ENCODE assay signal across 8 cellular contexts in the genomic region with DNA sequence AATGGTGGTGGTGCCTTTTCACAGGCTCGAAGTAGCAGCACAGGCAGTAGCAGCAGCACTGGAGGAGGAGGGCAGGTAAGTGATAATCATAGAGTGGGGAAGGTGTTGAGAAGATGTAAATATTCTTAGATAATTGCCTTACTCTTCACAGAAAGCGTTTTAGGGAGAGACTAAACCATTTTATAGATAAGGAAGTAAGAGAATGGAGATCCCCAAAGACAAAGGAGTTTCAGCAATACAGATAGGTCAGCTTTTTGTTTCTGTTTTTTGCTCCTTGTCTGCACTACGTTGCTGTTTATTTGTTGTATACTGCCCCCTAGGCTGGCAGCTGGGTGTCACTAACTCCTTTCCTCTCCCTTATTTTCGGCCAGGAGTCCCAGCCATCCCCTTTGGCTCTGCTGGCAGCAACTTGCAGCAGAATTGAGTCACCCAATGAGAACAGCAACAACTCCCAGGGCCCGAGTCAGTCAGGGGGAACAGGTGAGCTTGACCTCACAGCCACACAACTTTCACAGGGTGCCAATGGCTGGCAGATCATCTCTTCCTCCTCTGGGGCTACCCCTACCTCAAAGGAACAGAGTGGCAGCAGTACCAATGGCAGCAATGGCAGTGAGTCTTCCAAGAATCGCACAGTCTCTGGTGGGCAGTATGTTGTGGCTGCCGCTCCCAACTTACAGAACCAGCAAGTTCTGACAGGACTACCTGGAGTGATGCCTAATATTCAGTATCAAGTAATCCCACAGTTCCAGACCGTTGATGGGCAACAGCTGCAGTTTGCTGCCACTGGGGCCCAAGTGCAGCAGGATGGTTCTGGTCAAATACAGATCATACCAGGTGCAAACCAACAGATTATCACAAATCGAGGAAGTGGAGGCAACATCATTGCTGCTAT. TPM values are rescaled to one million over a fixed set of nuclear protein-coding genes. Genes with fewer than 3 reads are reported as not detected.
A peak's percentile ranks its signal among the peaks of the same experiment; 100 is the strongest.
DNase-seq lines count a peak whose midpoint lies in the region; ATAC-seq and TF ChIP-seq lines count a peak whose summit lies in the region.

No MANE protein-coding gene starts in this region.

- H3K4me3 ChIP-seq in NT2/D1 (ENCODE audit: insufficient read length, low read depth): peak overlapping the region; percentile 48

- ATAC-seq in activated CD4-positive, alpha-beta T cell treated with anti-CD3 and anti-CD28 coated beads for 36 hours: no peak
- ATAC-seq in HG02870 (IDR thresholded peaks at IDR 0.05; ENCODE audit: unreplicated experiment): no peak

- H3K4me1 ChIP-seq in NT2/D1 (ENCODE audit: insufficient read depth, insufficient read length): peaks cover 11% of the 10 kb centered on the region

- H3K36me3 ChIP-seq in NT2/D1 (ENCODE audit: insufficient read depth, insufficient read length, low read length): peaks cover 43% of the 10 kb centered on the region

- POLR2A ChIA-PET in activated CD4-positive, alpha-beta T cell treated with anti-CD3 and anti-CD28 coated beads for 36 hours (lab: Charles Lee): interaction anchor here (1.3 kb wide), 1 partner anchor 119 kb away, joined by 9 read pairs; a partner anchor contains a TSS

- H3K4me3 Mint-ChIP-seq in activated CD4-positive, alpha-beta T cell treated with anti-CD3 and anti-CD28 coated beads for 36 hours: peak overlapping the region; percentile 94
- peak overlapping the region; percentile 93 for H3K4me3 Mint-ChIP-seq in activated naive CD8-positive, alpha-beta T cell treated with anti-CD3 and anti-CD28 coated beads for 36 hours
- peak overlapping the region; percentile 90 for H3K4me3 Mint-ChIP-seq in progenitor cell of endocrine pancreas (ENCODE audit: low read depth)

- no peaks in the 10 kb centered on the region for H3K9me3 ChIP-seq in NT2/D1 (ENCODE audit: insufficient read depth, low read length)

- peak overlapping the region; percentile 66 for H3K9ac ChIP-seq in NT2/D1 (ENCODE audit: insufficient read length, low read depth)

- peaks cover 50% of the 10 kb centered on the region for H3K4me1 Mint-ChIP-seq in activated CD4-positive, alpha-beta T cell treated with anti-CD3 and anti-CD28 coated beads for 36 hours
- H3K4me1 Mint-ChIP-seq in activated naive CD8-positive, alpha-beta T cell treated with anti-CD3 and anti-CD28 coated beads for 36 hours: peaks cover 46% of the 10 kb centered on the region
- peaks cover 35% of the 10 kb centered on the region for H3K4me1 Mint-ChIP-seq in progenitor cell of endocrine pancreas (ENCODE audit: low read depth)

- H3K36me3 Mint-ChIP-seq in activated CD4-positive, alpha-beta T cell treated with anti-CD3 and anti-CD28 coated beads for 36 hours (ENCODE audit: low read depth): peaks cover 45% of the 10 kb centered on the region
- peaks cover 45% of the 10 kb centered on the region for H3K36me3 Mint-ChIP-seq in activated naive CD8-positive, alpha-beta T cell treated with anti-CD3 and anti-CD28 coated beads for 36 hours
- peaks cover 25% of the 10 kb centered on the region for H3K36me3 Mint-ChIP-seq in progenitor cell of endocrine pancreas (ENCODE audit: insufficient read depth)

- TF ChIP-seq CTCF in progenitor cell of endocrine pancreas (IDR thresholded peaks at IDR 0.05; ENCODE audit: unreplicated experiment): peak; percentile 48

- DNase-seq in activated CD4-positive, alpha-beta T cell treated with anti-CD3 and anti-CD28 coated beads for 36 hours: peak; percentile 69
- no peak for DNase-seq in activated CD4-positive, alpha-beta T cell treated with anti-CD3 and anti-CD28 coated beads for 1 hour
- DNase-seq in NT2/D1 (ENCODE audit: low read depth, low spot score) (peak; percentile 28), cardiac septum (ENCODE audit: low spot score) (peak; percentile 83), progenitor cell of endocrine pancreas (ENCODE audit: low spot score, unreplicated experiment) (no peak), T1000 (lab: John Stamatoyannopoulos, UW) (no peak)
- DNase-seq in activated naive CD8-positive, alpha-beta T cell treated with anti-CD3 and anti-CD28 coated beads for 36 hours: peak; percentile 28

- peak overlapping the region; percentile 99 for H3K27ac Mint-ChIP-seq in activated CD4-positive, alpha-beta T cell treated with anti-CD3 and anti-CD28 coated beads for 36 hours
- peak overlapping the region; percentile 94 for H3K27ac Mint-ChIP-seq in activated naive CD8-positive, alpha-beta T cell treated with anti-CD3 and anti-CD28 coated beads for 36 hours
- peak overlapping the region; percentile 99 for H3K27ac Mint-ChIP-seq in progenitor cell of endocrine pancreas

- no peaks in the 10 kb centered on the region for H3K27me3 ChIP-seq in NT2/D1 (ENCODE audit: insufficient read depth, insufficient read length)

- no peaks in the 10 kb centered on the region for H3K27me3 Mint-ChIP-seq in activated CD4-positive, alpha-beta T cell treated with anti-CD3 and anti-CD28 coated beads for 36 hours
- H3K27me3 Mint-ChIP-seq in activated naive CD8-positive, alpha-beta T cell treated with anti-CD3 and anti-CD28 coated beads for 36 hours: no peaks in the 10 kb centered on the region
- no peaks in the 10 kb centered on the region for H3K27me3 Mint-ChIP-seq in progenitor cell of endocrine pancreas

- no peaks in the 10 kb centered on the region for H3K9me3 Mint-ChIP-seq in activated CD4-positive, alpha-beta T cell treated with anti-CD3 and anti-CD28 coated beads for 36 hours (ENCODE audit: low read depth)
- no peaks in the 10 kb centered on the region for H3K9me3 Mint-ChIP-seq in activated naive CD8-positive, alpha-beta T cell treated with anti-CD3 and anti-CD28 coated beads for 36 hours
- no peaks in the 10 kb centered on the region for H3K9me3 Mint-ChIP-seq in progenitor cell of endocrine pancreas (ENCODE audit: low read depth)

- intact Hi-C loops in activated CD4-positive, alpha-beta T cell treated with anti-CD3 and anti-CD28 coated beads for 36 hours (cut with DNase I, micrococcal nuclease): loop anchor here in 1 of 2 experiments (1.0 to 2.0 kb wide), 2 partner anchors 30 to 39 kb away; no protein-coding TSS in a partner anchor
- intact Hi-C loops in cardiac septum (cut with DNase I): loop anchor here (5.0 kb wide), 1 partner anchor 60 kb away; a partner anchor contains a TSS

- CTCF ChIA-PET in activated CD4-positive, alpha-beta T cell treated with anti-CD3 and anti-CD28 coated beads for 36 hours (lab: Charles Lee): interaction anchor here (0.7 to 4.4 kb wide), 12 partner anchors 10 to 129 kb away, joined by 3 to 26 read pairs (median 4); a partner anchor contains a TSS

RNA-seq across cellular contexts. Expression of a gene that starts 2.0 kb away (rescaled TPM):
- 10 to 100 TPM; 76.8 to 93.5 TPM for total RNA-seq in activated CD4-positive, alpha-beta T cell treated with anti-CD3 and anti-CD28 coated beads for 36 hours
- total RNA-seq in activated naive CD8-positive, alpha-beta T cell treated with anti-CD3 and anti-CD28 coated beads for 36 hours: 10 to 100 TPM; 65.8 to 68.1 TPM
- total RNA-seq in cardiac septum (31.3 TPM), progenitor cell of endocrine pancreas (90.5 and 92.6 TPM in 2 replicates)

RNA-seq across cellular contexts. Expression of a gene that starts 41.7 kb away (rescaled TPM):
- not detected for total RNA-seq in activated CD4-positive, alpha-beta T cell treated with anti-CD3 and anti-CD28 coated beads for 36 hours
- total RNA-seq in activated naive CD8-positive, alpha-beta T cell treated with anti-CD3 and anti-CD28 coated beads for 36 hours: not detected
- 0.43 TPM for total RNA-seq in cardiac septum
- total RNA-seq in progenitor cell of endocrine pancreas: 35.1 and 35.7 TPM in 2 replicates

RNA-seq across cellular contexts. Expression of a gene that starts 45.8 kb away (rescaled TPM):
- total RNA-seq in activated CD4-positive, alpha-beta T cell treated with anti-CD3 and anti-CD28 coated beads for 36 hours: not detected
- total RNA-seq in activated naive CD8-positive, alpha-beta T cell treated with anti-CD3 and anti-CD28 coated beads for 36 hours: not detected
- total RNA-seq in cardiac septum: not detected
- 0.10 TPM in 1 of 2 replicates, not detected in the other for total RNA-seq in progenitor cell of endocrine pancreas

RNA-seq across cellular contexts. Expression of a gene that starts 59.5 kb away (rescaled TPM):
- 100 to 1,000 TPM; 250 to 266 TPM for total RNA-seq in activated CD4-positive, alpha-beta T cell treated with anti-CD3 and anti-CD28 coated beads for 36 hours
- total RNA-seq in activated naive CD8-positive, alpha-beta T cell treated with anti-CD3 and anti-CD28 coated beads for 36 hours: 100 to 1,000 TPM; 221 to 247 TPM
- total RNA-seq in cardiac septum (61.5 TPM), progenitor cell of endocrine pancreas (101 and 106 TPM in 2 replicates)

Comparison
In these comparisons a context has a peak if more than half of its experiments do, and no peak if none do; other contexts are left out.
1. DNase-seq: peak in activated CD4-positive, alpha-beta T cell treated with anti-CD3 and anti-CD28 coated beads for 36 hours (single experiment), NT2/D1 (single experiment), activated naive CD8-positive, alpha-beta T cell treated with anti-CD3 and anti-CD28 coated beads for 36 hours (single experiment) and cardiac septum (single experiment); none in activated CD4-positive, alpha-beta T cell treated with anti-CD3 and anti-CD28 coated beads for 1 hour (single experiment), progenitor cell of endocrine pancreas (single experiment) and T1000 (single experiment).
2. RNA of a gene that starts 41.7 kb away (total RNA-seq): 35.1 to 35.7 TPM in progenitor cell of endocrine pancreas; 0.43 TPM in cardiac septum (single experiment), not detected in activated naive CD8-positive, alpha-beta T cell treated with anti-CD3 and anti-CD28 coated beads for 36 hours and not detected in activated CD4-positive, alpha-beta T cell treated with anti-CD3 and anti-CD28 coated beads for 36 hours; every median in the first group is over 10 times any median in the second.
3. Peak in every context shown above with its lines, with median percentiles within 50 percentile points of each other: H3K27ac Mint-ChIP-seq and H3K4me3 Mint-ChIP-seq.